18 cellular contexts compared by ENCODE assay signal in genomic region chr13:28680541-28680940, GRCh38. TPM values are rescaled to one million over a fixed set of nuclear protein-coding genes. Genes with fewer than 3 reads are reported as not detected.
A peak's percentile ranks its signal among the peaks of the same experiment; 100 is the strongest.
DNase-seq lines count a peak whose midpoint lies in the region; ATAC-seq and TF ChIP-seq lines count a peak whose summit lies in the region.
"Had no signal": no experiment of that assay in that cellular context is flagged by ENCODE, and none has a peak within 500 bp of the region (broad histone marks: within the 10 kb centered on the region; RNA-seq: fewer than 3 reads in every experiment).

No MANE protein-coding gene starts in this region.

- dilution Hi-C loops in mammary epithelial cell (cut with HindIII; ENCODE audit: low sequenced_read_pairs), result loop anchor here (25.0 kb wide), 1 partner anchor 107 kb away; no protein-coding TSS in a partner anchor

- peaks cover 3% of the 10 kb centered on the region for H3K79me2 ChIP-seq in mammary epithelial cell (ENCODE audit: insufficient read depth, low read length)
- no peaks in the 10 kb centered on the region for H3K79me2 ChIP-seq in PC-3 (ENCODE audit: low read length)

- H3K9me2 ChIP-seq in PC-3 (replicated peaks; ENCODE audit: low read length), result no peaks in the 10 kb centered on the region

- no peak for TF ChIP-seq CTCF in MCF 10A (IDR thresholded peaks at IDR 0.05; ENCODE audit: unreplicated experiment)
- TF ChIP-seq CTCF in mammary epithelial cell (conservative IDR thresholded peaks at IDR 0.05 in 1 of 2, IDR thresholded peaks at IDR 0.05 in 1 of 2; ENCODE audit: extremely low read depth in 1 of 2, insufficient read depth in 1 of 2, low read depth in 1 of 2, low read length in 2 of 2), result no peak
- no peak for TF ChIP-seq CTCF in PC-3 (conservative IDR thresholded peaks at IDR 0.05; ENCODE audit: low read depth, low read length)

- H3K4me1 Mint-ChIP-seq in MCF 10A (ENCODE audit: insufficient read depth, unreplicated experiment) (no peaks in the 10 kb centered on the region), memory B cell (no peaks in the 10 kb centered on the region)
- H3K4me1 Mint-ChIP-seq: IgD-negative memory B cell had no signal

- in situ Hi-C loops in mammary epithelial cell (cut with MboI; ENCODE audit: low sequenced_read_pairs in 2 of 2), result loop anchor here in 1 of 2 donors (10.0 kb wide), 1 partner anchor 114 kb away; no protein-coding TSS in a partner anchor

- BruUV-seq in MCF 10A (replicated peaks; lab: Mats Ljungman, UMichigan) (TSS peak; percentile 3), mammary epithelial cell (replicated peaks; lab: Mats Ljungman, UMichigan) (no TSS peak), PC-3 (replicated peaks; lab: Mats Ljungman, UMichigan) (TSS peak; percentile 15)

- ATAC-seq in PC-3 (no peak), memory B cell (ENCODE audit: low read depth) (no peak), HG03135 (IDR thresholded peaks at IDR 0.05; ENCODE audit: unreplicated experiment) (no peak)
- ATAC-seq: GM23338, HCT116, HepG2 had no signal

- no peaks in the 10 kb centered on the region for H4K20me1 ChIP-seq in mammary epithelial cell (ENCODE audit: insufficient read depth, low read length)
- H4K20me1 ChIP-seq in PC-3 (ENCODE audit: low read length), result 0 out of 2 replicates have a peak, but pooled peaks cover 6% of the 10 kb centered on the region

- H3F3A ChIP-seq in PC-3 (ENCODE audit: low read length, unreplicated experiment), result no peaks in the 10 kb centered on the region

- H3K36me3 Mint-ChIP-seq in MCF 10A (ENCODE audit: insufficient read depth, unreplicated experiment) (peaks cover 37% of the 10 kb centered on the region), memory B cell (peaks cover 7% of the 10 kb centered on the region)
- H3K36me3 Mint-ChIP-seq: IgD-negative memory B cell had no signal

- CTCF ChIA-PET in MCF 10A (lab: Yijun Ruan, JAX) (interaction anchor here (0.6 to 2.9 kb wide), 12 partner anchors 10 to 608 kb away, joined by 3 to 49 read pairs (median 4); no protein-coding TSS in a partner anchor), mammary epithelial cell (lab: Charles Lee; ENCODE audit: low non-redundant PET) (no interaction called here), PC-3 (lab: Charles Lee) (no interaction called here)

- H3K4me3 ChIP-seq in mammary epithelial cell (replicated peaks in 1 of 3; ENCODE audit: insufficient read depth in 1 of 3, low read depth in 2 of 3, low read length in 3 of 3) (no peak overlapping the region), PC-3 (ENCODE audit: low read length) (no peak overlapping the region)
- H3K4me3 ChIP-seq: GM23338 had no signal

- H3K9ac ChIP-seq in mammary epithelial cell (ENCODE audit: insufficient read depth, low read length) (no peak overlapping the region), PC-3 (ENCODE audit: low read length) (no peak overlapping the region)

- no peaks in the 10 kb centered on the region for H3K27me3 ChIP-seq in mammary epithelial cell (ENCODE audit: insufficient read depth, low read length)
- no peaks in the 10 kb centered on the region for H3K27me3 ChIP-seq in PC-3 (ENCODE audit: low read length)

- no peak overlapping the region for H2AFZ ChIP-seq in mammary epithelial cell (ENCODE audit: low read depth, low read length)
- no peak overlapping the region for H2AFZ ChIP-seq in PC-3 (ENCODE audit: low read length)
- H2AFZ ChIP-seq: GM23338 had no signal

- peaks cover 21% of the 10 kb centered on the region for H3K36me3 ChIP-seq in mammary epithelial cell (ENCODE audit: insufficient read depth, low read length)
- peaks cover 30% of the 10 kb centered on the region for H3K36me3 ChIP-seq in PC-3 (ENCODE audit: low read depth, low read length)

- POLR2A ChIA-PET in MCF 10A (lab: Yijun Ruan, JAX) (interaction anchor here (0.7 to 1.6 kb wide), 2 partner anchors 38 to 149 kb away, joined by 3 to 5 read pairs; partner anchors contain the start of gene SLC46A3), PC-3 (lab: Charles Lee; ENCODE audit: unreplicated experiment) (no interaction called here)

- 97% methylated on average over 2 of the region's 2 CpGs for WGBS in mammary epithelial cell (ENCODE audit: low coverage, missing lambda C conversion rate)

- intact Hi-C loops in MCF 10A (cut with micrococcal nuclease) (no loop called here), mammary epithelial cell (cut with micrococcal nuclease) (no loop called here), PC-3 (cut with micrococcal nuclease) (no loop called here)

- H3K27me3 Mint-ChIP-seq in MCF 10A (ENCODE audit: insufficient read depth, unreplicated experiment) (no peaks in the 10 kb centered on the region), memory B cell (no peaks in the 10 kb centered on the region)
- H3K27me3 Mint-ChIP-seq: CD4-positive, alpha-beta T cell; IgD-negative memory B cell had no signal

- H3K27ac Mint-ChIP-seq in MCF 10A (ENCODE audit: low read depth, unreplicated experiment) (no peak overlapping the region), memory B cell (peak overlapping the region; percentile 62)
- H3K27ac Mint-ChIP-seq: CD4-positive, alpha-beta T cell; GM23338; HFFc6; IgD-negative memory B cell had no signal

- H3K9me3 ChIP-seq in mammary epithelial cell (replicated peaks; ENCODE audit: insufficient read depth, low read length) (no peaks in the 10 kb centered on the region), PC-3 (ENCODE audit: low read length) (no peaks in the 10 kb centered on the region)

- H3K4me3 Mint-ChIP-seq in MCF 10A (ENCODE audit: unreplicated experiment) (no peak overlapping the region), memory B cell (no peak overlapping the region)
- H3K4me3 Mint-ChIP-seq: CD4-positive, alpha-beta T cell; GM23338; HFFc6; IgD-negative memory B cell had no signal

- H3K27ac ChIP-seq in mammary epithelial cell (ENCODE audit: insufficient read depth, low read depth, low read length) (no peak overlapping the region), PC-3 (ENCODE audit: low read length) (no peak overlapping the region)
- H3K27ac ChIP-seq: C4-2B had no signal

- H3K9me3 Mint-ChIP-seq in MCF 10A (ENCODE audit: unreplicated experiment) (no peaks in the 10 kb centered on the region), memory B cell (no peaks in the 10 kb centered on the region)
- H3K9me3 Mint-ChIP-seq: CD4-positive, alpha-beta T cell; GM23338; HFFc6; IgD-negative memory B cell had no signal

- H3K4me2 ChIP-seq in mammary epithelial cell (ENCODE audit: insufficient read depth, low read depth, low read length), result no peak overlapping the region
- H3K4me2 ChIP-seq in PC-3 (ENCODE audit: low read length), result no peak overlapping the region
- H3K4me2 ChIP-seq: GM23338 had no signal

- no peak for DNase-seq in MCF 10A (ENCODE audit: unreplicated experiment)
- no peak for DNase-seq in mammary epithelial cell
- DNase-seq in PC-3, result no peak
- no peak for DNase-seq in memory B cell (ENCODE audit: low spot score in 2 of 2)
- no peak for DNase-seq in GM19240 (ENCODE audit: insufficient read length, low spot score)
- DNase-seq: ACHN; Calu3; CD4-positive, alpha-beta T cell; DMS79 treated with DMSO at 0.1 percent for 48 hours; GF-D8; HFFc6; KG1 had no signal

- H3K4me1 ChIP-seq in mammary epithelial cell (ENCODE audit: insufficient read depth, low read length), result no peaks in the 10 kb centered on the region
- no peaks in the 10 kb centered on the region for H3K4me1 ChIP-seq in PC-3 (ENCODE audit: insufficient read depth, low read length)

RNA-seq across cellular contexts. Expression of gene POMP, which starts 21.6 kb away (rescaled TPM):
- total RNA-seq in MCF 10A (2022) (103 and 136 TPM in 2 replicates), mammary epithelial cell (10 to 100 TPM; 59.8 to 89.3 TPM), PC-3 (2014; rRNA removed) (64.4 and 92.8 TPM in 2 replicates)
- 63.2 TPM for polyA plus RNA-seq in mammary epithelial cell
- polyA minus RNA-seq in mammary epithelial cell, result 32.2 TPM

RNA-seq across cellular contexts. Expression of gene SLC46A3, which starts 38.2 kb away (rescaled TPM):
- total RNA-seq in MCF 10A (2022), result 6.4 and 8.1 TPM in 2 replicates
- total RNA-seq in mammary epithelial cell, result 1 to 10 TPM; 1.9 to 5.5 TPM
- 3.5 TPM for polyA plus RNA-seq in mammary epithelial cell
- not detected for polyA minus RNA-seq in mammary epithelial cell
- 0.84 and 1.4 TPM in 2 replicates for total RNA-seq in PC-3 (2014; rRNA removed)
- total RNA-seq: HepG2 had no signal
- polyA plus RNA-seq: HepG2 had no signal
